ENCODE assay signal across 26 cellular contexts in the genomic region with DNA sequence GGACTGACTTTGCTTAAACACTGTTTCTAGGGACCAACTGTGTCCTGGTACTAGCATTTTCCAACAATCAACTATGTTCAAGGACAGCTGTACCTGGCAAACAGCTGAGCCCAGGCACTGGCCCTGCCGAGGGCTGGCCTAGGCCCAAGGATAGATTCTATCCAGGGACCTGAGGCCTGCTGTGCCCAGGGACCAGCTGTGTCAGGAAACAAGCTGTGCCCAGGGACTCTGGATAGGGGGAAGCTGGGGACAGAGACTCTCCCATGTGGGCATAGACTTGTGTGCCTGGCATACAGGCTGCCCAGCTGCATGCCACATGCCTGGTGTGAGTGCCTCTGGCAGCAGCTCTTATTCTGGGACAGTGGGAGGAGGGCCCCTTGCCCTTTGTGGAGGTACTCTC. TPM values are rescaled to one million over a fixed set of nuclear protein-coding genes. Genes with fewer than 3 reads are reported as not detected.
DNase-seq lines count a peak whose midpoint lies in the region; ATAC-seq and TF ChIP-seq lines count a peak whose summit lies in the region.
"Had no signal": no experiment of that assay in that cellular context is flagged by ENCODE, and none has a peak within 500 bp of the region (broad histone marks: within the 10 kb centered on the region; RNA-seq: fewer than 3 reads in every experiment).

No MANE protein-coding gene starts in this region.

- H4K12ac ChIP-seq in trophoblast cell (ENCODE audit: low read depth, low read length) = no peak overlapping the region

- no peak overlapping the region for H2AFZ ChIP-seq in trophoblast cell (ENCODE audit: insufficient read depth, low read length, poor library complexity)

- no peaks in the 10 kb centered on the region for H3K27me3 ChIP-seq in right atrium auricular region
- H3K27me3 ChIP-seq in trophoblast cell (ENCODE audit: insufficient read depth, low read length) = no peaks in the 10 kb centered on the region
- H3K27me3 ChIP-seq: breast epithelium had no signal

- no peak overlapping the region for H3K4ac ChIP-seq in trophoblast cell (ENCODE audit: low read depth, low read length)

- H3K27ac ChIP-seq in right atrium auricular region (no peak overlapping the region), trophoblast cell (ENCODE audit: low read depth, low read length) (no peak overlapping the region)
- H3K27ac ChIP-seq: breast epithelium, epithelial cell of prostate, tibial artery had no signal

- DNase-seq in Right ventricle myocardium inferior (ENCODE audit: missing footprints) (no peak), right atrium auricular region (ENCODE audit: low spot score) (no peak), Right ventricle myocardium superior (peak; percentile 71), medulla oblongata (ENCODE audit: extremely low spot score) (peak; percentile 26), AG20443 (ENCODE audit: low spot score) (no peak), T-helper 1 cell (no peak), trophoblast cell (no peak), HUDEP-2 (lab: John Stamatoyannopoulos, UW; ENCODE audit: unreplicated experiment in 76 of 76) (no peak)
- DNase-seq: activated CD4-positive, alpha-beta T cell treated with anti-CD3 and anti-CD28 coated beads, Interleukin-2, amount 50 U/mL, for 48 hours; activated CD4-positive, CD25-positive, alpha-beta regulatory T cell; activated CD8-positive, alpha-beta memory T cell treated with anti-CD3 and anti-CD28 coated beads, Interleukin-2, amount 50 U/mL, for 4 hours; activated naive CD4-positive, alpha-beta T cell treated with anti-CD3 and anti-CD28 coated beads for 36 hours; AML-193; CD8-positive, alpha-beta T cell; effector CD4-positive, alpha-beta T cell; H7; KBM-7; mesenchymal stem cell; SIG-M5; stimulated activated CD4-positive, alpha-beta T cell treated with anti-CD3 and anti-CD28 coated beads, Interleukin-2, amount 100 ng/mL, for 24 hours; SW 1271; tibial artery had no signal

- H4K8ac ChIP-seq in trophoblast cell (ENCODE audit: low read depth, low read length) = no peak overlapping the region

- H3K9ac ChIP-seq in trophoblast cell (ENCODE audit: low read length) = no peak overlapping the region

- no peak for TF ChIP-seq CTCF in right atrium auricular region (IDR thresholded peaks at IDR 0.05)

- no peak overlapping the region for H2AK5ac ChIP-seq in trophoblast cell (ENCODE audit: low read length)

- H3K79me1 ChIP-seq in trophoblast cell (ENCODE audit: low read length) = no peaks in the 10 kb centered on the region

- H4K91ac ChIP-seq in trophoblast cell (ENCODE audit: low read depth, low read length) = no peak overlapping the region

- no peak overlapping the region for H3K4me3 ChIP-seq in right atrium auricular region
- no peak overlapping the region for H3K4me3 ChIP-seq in trophoblast cell (ENCODE audit: low read depth, low read length)
- H3K4me3 ChIP-seq: breast epithelium, tibial artery had no signal

- WGBS in trophoblast cell (ENCODE audit: extremely low coverage, insufficient coverage, insufficient read length) = no CpG with 5 or more reads among the region's 1 CpG

- no peak overlapping the region for H3K23ac ChIP-seq in trophoblast cell (ENCODE audit: low read length)

- H2BK12ac ChIP-seq in trophoblast cell (ENCODE audit: low read length) = no peak overlapping the region

- no peaks in the 10 kb centered on the region for H3K36me3 ChIP-seq in right atrium auricular region
- no peaks in the 10 kb centered on the region for H3K36me3 ChIP-seq in trophoblast cell (ENCODE audit: control insufficient read depth in 1 of 2, insufficient read depth in 2 of 2, low read length in 2 of 2)
- H3K36me3 ChIP-seq: breast epithelium, tibial artery had no signal

- no peak overlapping the region for H3K4me2 ChIP-seq in trophoblast cell (ENCODE audit: low read length)

- H3K18ac ChIP-seq in trophoblast cell (ENCODE audit: low read length) = no peak overlapping the region

- no peak overlapping the region for H3K14ac ChIP-seq in trophoblast cell (ENCODE audit: low read length)

- H3K79me2 ChIP-seq in trophoblast cell (ENCODE audit: control insufficient read depth, insufficient read depth, low read length, poor library complexity) = no peaks in the 10 kb centered on the region

- H2BK120ac ChIP-seq in trophoblast cell (ENCODE audit: insufficient read depth, low read length, poor library complexity) = no peak overlapping the region

- H3K4me1 ChIP-seq in right atrium auricular region (no peaks in the 10 kb centered on the region), trophoblast cell (ENCODE audit: control insufficient read depth in 1 of 2, insufficient read depth in 2 of 2, low read length in 2 of 2) (no peaks in the 10 kb centered on the region)
- H3K4me1 ChIP-seq: breast epithelium, tibial artery had no signal

- intact Hi-C loops in Right ventricle myocardium inferior (cut with DNase I) = loop anchor here (1.0 kb wide), 1 partner anchor 37 kb away; no protein-coding TSS in a partner anchor
- intact Hi-C loops in Right ventricle myocardium superior (cut with DNase I) = no loop called here

- no peak overlapping the region for H2BK5ac ChIP-seq in trophoblast cell (ENCODE audit: low read depth, low read length, poor library complexity)

- ATAC-seq in Right ventricle myocardium inferior (peak; percentile 94), Right ventricle myocardium superior (ENCODE audit: poor library complexity) (peak; percentile 96)
- ATAC-seq: CD8-positive, alpha-beta T cell; Panc1 had no signal

- H3K9me3 ChIP-seq in right atrium auricular region = no peaks in the 10 kb centered on the region
- H3K9me3 ChIP-seq in trophoblast cell (ENCODE audit: insufficient read depth, low read depth, low read length) = no peaks in the 10 kb centered on the region
- H3K9me3 ChIP-seq: breast epithelium, tibial artery had no signal

RNA-seq across cellular contexts. Expression of a gene that starts 38.1 kb away (rescaled TPM):
- total RNA-seq in Right ventricle myocardium inferior (0.11 TPM), right atrium auricular region (not detected), Right ventricle myocardium superior (0.16 TPM)
- polyA plus RNA-seq in trophoblast cell (2013) = 0.44 and 0.46 TPM in 2 replicates
- total RNA-seq: activated naive CD4-positive, alpha-beta T cell treated with anti-CD3 and anti-CD28 coated beads for 36 hours; HT1080 had no signal

Comparison
In these comparisons a context has a peak if more than half of its experiments do, and no peak if none do; other contexts are left out.
1. DNase-seq: peak in Right ventricle myocardium superior (single experiment) and medulla oblongata (single experiment); none in Right ventricle myocardium inferior (single experiment), right atrium auricular region (single experiment), AG20443 (single experiment), T-helper 1 cell (0 of 5), trophoblast cell (0 of 2) and HUDEP-2 (0 of 76).